28 cellular contexts compared by ENCODE assay signal in the genomic region with DNA sequence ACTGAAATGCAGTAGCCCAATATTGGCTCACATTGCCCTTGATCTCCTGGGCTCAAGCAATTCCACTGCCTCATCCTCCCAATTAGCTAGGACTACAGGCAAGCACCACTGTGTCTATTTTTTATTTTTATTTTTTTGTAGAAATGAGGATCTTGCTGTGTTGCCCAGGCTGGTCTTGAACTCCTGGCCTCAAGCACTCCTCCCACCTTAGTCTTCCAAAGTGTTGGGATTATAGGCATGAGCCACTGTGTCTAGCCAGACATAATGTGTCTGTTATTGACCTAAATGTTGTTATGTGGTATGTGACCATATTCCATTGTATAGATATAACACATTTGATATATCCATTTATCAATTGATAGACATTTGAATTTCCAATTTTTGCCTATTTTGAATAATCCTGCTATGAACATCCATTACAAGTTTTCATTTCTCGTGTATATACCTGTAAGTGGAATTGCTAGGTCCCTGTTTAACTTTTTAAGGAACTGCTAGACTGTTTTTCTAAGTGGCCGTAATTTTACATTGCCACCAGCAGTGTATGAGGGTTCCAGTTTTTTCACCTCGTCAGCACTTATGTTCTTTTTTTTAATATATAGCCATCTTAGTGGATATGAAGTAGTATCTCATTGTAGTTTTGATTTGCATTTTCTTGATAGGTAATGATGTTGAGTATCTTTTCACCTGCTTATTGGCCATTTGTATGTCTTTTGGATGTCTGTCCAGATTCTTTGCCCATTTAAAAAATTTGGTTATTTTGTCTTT. TPM values are rescaled to one million over a fixed set of nuclear protein-coding genes. Genes with fewer than 3 reads are reported as not detected.
DNase-seq lines count a peak whose midpoint lies in the region; ATAC-seq, FAIRE-seq and TF ChIP-seq lines count a peak whose summit lies in the region.
"Had no signal": no experiment of that assay in that cellular context is flagged by ENCODE, and none has a peak within 500 bp of the region (broad histone marks: within the 10 kb centered on the region; RNA-seq: fewer than 3 reads in every experiment).

No MANE protein-coding gene starts in this region.

- TF ChIP-seq POLR2A in K562 (conservative IDR thresholded peaks at IDR 0.05), result no peak

- peak overlapping the region; percentile 24 for H3K27ac Mint-ChIP-seq in activated CD8-positive, alpha-beta T cell treated with anti-CD3 and anti-CD28 coated beads for 36 hours
- no peak overlapping the region for H3K27ac Mint-ChIP-seq in activated CD8-positive, alpha-beta T cell treated with anti-CD3 and anti-CD28 coated beads, Interleukin-2, amount 10 ng/mL, durations not matched to agents 7 days and 5 days
- no peak overlapping the region for H3K27ac Mint-ChIP-seq in activated CD4-positive, alpha-beta T cell treated with anti-CD3 and anti-CD28 coated beads, Interleukin-2, amount 10 ng/mL, durations not matched to agents 24 days and 14 days
- H3K27ac Mint-ChIP-seq: activated CD4-positive, alpha-beta memory T cell treated with anti-CD3 and anti-CD28 coated beads, Interleukin-2, amount 10 ng/mL, durations not matched to agents 7 days and 5 days; stimulated activated memory B cell treated with anti-CD40 and anti-IgM and Interleukin-4, amounts not matched to agents 10 μg/mL and 1 μg/mL and 100 μg/mL, for 72 hours had no signal

- no peaks in the 10 kb centered on the region for H3K9me1 ChIP-seq in K562 (ENCODE audit: control insufficient read depth, insufficient read depth, low read length)

- H3K4me3 ChIP-seq in GM23248, result no peak overlapping the region
- H3K4me3 ChIP-seq in K562, result no peak overlapping the region
- H3K4me3 ChIP-seq in osteoblast (ENCODE audit: insufficient read depth, low read length), result no peak overlapping the region
- H3K4me3 ChIP-seq: adrenal gland, esophagus muscularis mucosa, transverse colon had no signal

- DNase-seq in activated CD8-positive, alpha-beta T cell treated with anti-CD3 and anti-CD28 coated beads for 36 hours, result no peak
- DNase-seq in activated CD8-positive, alpha-beta T cell treated with anti-CD3 and anti-CD28 coated beads, Interleukin-2, amount 10 ng/mL, durations not matched to agents 7 days and 5 days, result no peak
- DNase-seq in GM23248 (no peak), K562 (ENCODE audit: extremely low read depth in 1 of 4, low spot score in 3 of 4) (no peak), osteoblast (ENCODE audit: insufficient read length, low spot score, missing footprints) (no peak), cerebellar cortex (ENCODE audit: low spot score) (no peak)
- no peak for DNase-seq in activated CD4-positive, alpha-beta T cell treated with anti-CD3 and anti-CD28 coated beads, Interleukin-2, amount 10 ng/mL, durations not matched to agents 24 days and 14 days
- DNase-seq: activated CD4-positive, alpha-beta memory T cell treated with anti-CD3 and anti-CD28 coated beads, Interleukin-2, amount 10 ng/mL, durations not matched to agents 7 days and 5 days; activated gamma-delta T cell; adrenal gland; cerebellar nuclear complex; DMS153; Kasumi-1; kidney glomerular epithelial cell; midbrain; natural killer cell; NCI-H1436; NCI-H2081 treated with DMSO at 0.1 percent for 48 hours; NCI-H345; NCI-H69; SHP77; transverse colon had no signal

- H2AFZ ChIP-seq in GM23248 (no peak overlapping the region), K562 (ENCODE audit: low read depth, low read length) (no peak overlapping the region), osteoblast (ENCODE audit: low read length) (no peak overlapping the region)

- TF ChIP-seq CTCF in activated CD8-positive, alpha-beta T cell treated with anti-CD3 and anti-CD28 coated beads for 36 hours (IDR thresholded peaks at IDR 0.05), result no peak
- no peak for TF ChIP-seq CTCF in K562 (IDR thresholded peaks at IDR 0.05 in 2 of 3, conservative IDR thresholded peaks at IDR 0.05 in 1 of 3; ENCODE audit: insufficient read depth in 2 of 3, low read depth in 1 of 3, low read length in 3 of 3)
- no peak for TF ChIP-seq CTCF in osteoblast (IDR thresholded peaks at IDR 0.05; ENCODE audit: extremely low read depth, low read depth, low read length)

- peaks cover 25% of the 10 kb centered on the region for H3F3A ChIP-seq in GM23248 (ENCODE audit: insufficient read depth)

- no peaks in the 10 kb centered on the region for H3K27me3 ChIP-seq in GM23248 (replicated peaks; ENCODE audit: insufficient read depth)
- no peaks in the 10 kb centered on the region for H3K27me3 ChIP-seq in K562 (ENCODE audit: control insufficient read depth in 2 of 2, insufficient read depth in 2 of 2, low read length in 2 of 2)
- no peaks in the 10 kb centered on the region for H3K27me3 ChIP-seq in osteoblast (ENCODE audit: insufficient read depth, low read length)
- H3K27me3 ChIP-seq: adrenal gland, esophagus muscularis mucosa, transverse colon had no signal

- H3K9ac ChIP-seq in GM23248 (no peak overlapping the region), K562 (ENCODE audit: insufficient read depth in 1 of 2, low read depth in 2 of 2, low read length in 2 of 2) (peak overlapping the region in 1 of 2 experiments; percentile 15; a peak in 1 of 4 replicates)

- peaks cover 56% of the 10 kb centered on the region for H3K4me1 ChIP-seq in GM23248 (ENCODE audit: insufficient read depth)
- peaks cover 9 to 64% of the 10 kb centered on the region in 2 experiments; a peak in 4 of 5 replicates for H3K4me1 ChIP-seq in K562 (replicated peaks in 1 of 2; ENCODE audit: control insufficient read depth in 2 of 2, insufficient read depth in 2 of 2, low read length in 2 of 2)
- H3K4me1 ChIP-seq in osteoblast (ENCODE audit: insufficient read depth, low read length), result peaks cover 18% of the 10 kb centered on the region

- no peak for TF ChIP-seq EP300 in K562 (IDR thresholded peaks at IDR 0.05; ENCODE audit: low read length)

- peaks cover 100% of the 10 kb centered on the region for H3K79me2 ChIP-seq in GM23248 (ENCODE audit: insufficient read depth)
- peaks cover 100% of the 10 kb centered on the region for H3K79me2 ChIP-seq in K562 (ENCODE audit: control insufficient read depth, insufficient read depth, low read length)
- H3K79me2 ChIP-seq in osteoblast (ENCODE audit: insufficient read depth, low read length), result peaks cover 97% of the 10 kb centered on the region

- H3K9me3 ChIP-seq in GM23248 (ENCODE audit: low read depth) (no peaks in the 10 kb centered on the region), K562 (replicated peaks; ENCODE audit: control insufficient read depth, insufficient read depth, low read depth, low read length) (no peaks in the 10 kb centered on the region), osteoblast (ENCODE audit: low read depth, low read length) (no peaks in the 10 kb centered on the region)
- H3K9me3 ChIP-seq: adrenal gland, esophagus muscularis mucosa, transverse colon had no signal

- intact Hi-C loops in activated CD8-positive, alpha-beta T cell treated with anti-CD3 and anti-CD28 coated beads for 36 hours (cut with micrococcal nuclease), result loop anchor here (10.0 kb wide), 1 partner anchor 105 kb away; no protein-coding TSS in a partner anchor
- intact Hi-C loops in K562 (cut with micrococcal nuclease), result loop anchor here (10.0 kb wide), 1 partner anchor 335 kb away; no protein-coding TSS in a partner anchor
- intact Hi-C loops in activated CD4-positive, alpha-beta T cell treated with anti-CD3 and anti-CD28 coated beads, Interleukin-2, amount 10 ng/mL, durations not matched to agents 24 days and 14 days (cut with micrococcal nuclease), result loop anchor here (1.0 to 5.0 kb wide), 3 partner anchors 8 to 41 kb away; no protein-coding TSS in a partner anchor

- H3K36me3 Mint-ChIP-seq in activated CD8-positive, alpha-beta T cell treated with anti-CD3 and anti-CD28 coated beads for 36 hours (ENCODE audit: low read depth), result peaks cover 34% of the 10 kb centered on the region
- H3K36me3 Mint-ChIP-seq in activated CD8-positive, alpha-beta T cell treated with anti-CD3 and anti-CD28 coated beads, Interleukin-2, amount 10 ng/mL, durations not matched to agents 7 days and 5 days (ENCODE audit: low read depth), result peaks cover 46% of the 10 kb centered on the region
- H3K36me3 Mint-ChIP-seq in activated CD4-positive, alpha-beta T cell treated with anti-CD3 and anti-CD28 coated beads, Interleukin-2, amount 10 ng/mL, durations not matched to agents 24 days and 14 days (ENCODE audit: low read depth), result peaks cover 18% of the 10 kb centered on the region
- H3K36me3 Mint-ChIP-seq: natural killer cell had no signal

- no peak for FAIRE-seq in K562 (lab: Jason Lieb, UNC)
- FAIRE-seq: frontal cortex had no signal

- in situ Hi-C loops in GM23248 (cut with MboI), result no loop called here
- in situ Hi-C loops in K562 (cut with MboI), result no loop called here

- no peaks in the 10 kb centered on the region for H3K27me3 Mint-ChIP-seq in activated CD8-positive, alpha-beta T cell treated with anti-CD3 and anti-CD28 coated beads for 36 hours
- H3K27me3 Mint-ChIP-seq in activated CD8-positive, alpha-beta T cell treated with anti-CD3 and anti-CD28 coated beads, Interleukin-2, amount 10 ng/mL, durations not matched to agents 7 days and 5 days (ENCODE audit: low read depth), result no peaks in the 10 kb centered on the region
- H3K27me3 Mint-ChIP-seq in activated CD4-positive, alpha-beta T cell treated with anti-CD3 and anti-CD28 coated beads, Interleukin-2, amount 10 ng/mL, durations not matched to agents 24 days and 14 days, result no peaks in the 10 kb centered on the region
- H3K27me3 Mint-ChIP-seq: activated CD4-positive, alpha-beta memory T cell treated with anti-CD3 and anti-CD28 coated beads, Interleukin-2, amount 10 ng/mL, durations not matched to agents 7 days and 5 days; stimulated activated memory B cell treated with anti-CD40 and anti-IgM and Interleukin-4, amounts not matched to agents 10 μg/mL and 1 μg/mL and 100 μg/mL, for 72 hours had no signal

- POLR2A ChIA-PET in activated CD8-positive, alpha-beta T cell treated with anti-CD3 and anti-CD28 coated beads for 36 hours (lab: Charles Lee), result no interaction called here
- POLR2A ChIA-PET in activated CD8-positive, alpha-beta T cell treated with anti-CD3 and anti-CD28 coated beads, Interleukin-2, amount 10 ng/mL, durations not matched to agents 7 days and 5 days (lab: Charles Lee), result no interaction called here
- POLR2A ChIA-PET in K562 (lab: Yijun Ruan, JAX), result interaction anchor here (2.6 kb wide), 1 partner anchor 11 kb away, joined by 20 read pairs; the partner anchor contains the start of gene USP15

- peaks cover 83% of the 10 kb centered on the region for H3K4me1 Mint-ChIP-seq in activated CD8-positive, alpha-beta T cell treated with anti-CD3 and anti-CD28 coated beads for 36 hours (ENCODE audit: low read depth)
- peaks cover 81% of the 10 kb centered on the region for H3K4me1 Mint-ChIP-seq in activated CD8-positive, alpha-beta T cell treated with anti-CD3 and anti-CD28 coated beads, Interleukin-2, amount 10 ng/mL, durations not matched to agents 7 days and 5 days (ENCODE audit: low read depth)
- peaks cover 67% of the 10 kb centered on the region for H3K4me1 Mint-ChIP-seq in activated CD4-positive, alpha-beta T cell treated with anti-CD3 and anti-CD28 coated beads, Interleukin-2, amount 10 ng/mL, durations not matched to agents 24 days and 14 days

- TF ChIP-seq RAD21 in K562 (CRISPR knock-in tag; conservative IDR thresholded peaks at IDR 0.05 in 1 of 2, IDR thresholded peaks at IDR 0.05 in 1 of 2), result no peak

- no peak for ATAC-seq in activated CD8-positive, alpha-beta T cell treated with anti-CD3 and anti-CD28 coated beads for 36 hours
- ATAC-seq in activated CD8-positive, alpha-beta T cell treated with anti-CD3 and anti-CD28 coated beads, Interleukin-2, amount 10 ng/mL, durations not matched to agents 7 days and 5 days, result no peak
- peak; percentile 14 for ATAC-seq in K562
- no peak for ATAC-seq in HG02981 (IDR thresholded peaks at IDR 0.05; ENCODE audit: unreplicated experiment)
- ATAC-seq: HCT116; stimulated activated memory B cell treated with anti-CD40 and anti-IgM and Interleukin-4, amounts not matched to agents 10 μg/mL and 1 μg/mL and 100 μg/mL, for 72 hours had no signal

- CTCF ChIA-PET in activated CD8-positive, alpha-beta T cell treated with anti-CD3 and anti-CD28 coated beads for 36 hours (lab: Charles Lee), result no interaction called here
- CTCF ChIA-PET in activated CD8-positive, alpha-beta T cell treated with anti-CD3 and anti-CD28 coated beads, Interleukin-2, amount 10 ng/mL, durations not matched to agents 7 days and 5 days (lab: Charles Lee), result no interaction called here
- CTCF ChIA-PET in K562 (lab: Yijun Ruan, JAX; ENCODE audit: low intra/inter-chr PET ratio), result no interaction called here

- H3K36me3 ChIP-seq in GM23248 (ENCODE audit: low read depth) (no peaks in the 10 kb centered on the region), K562 (ENCODE audit: control insufficient read depth, insufficient read depth, low read length) (peaks cover 44% of the 10 kb centered on the region), osteoblast (ENCODE audit: insufficient read depth, low read length) (no peaks in the 10 kb centered on the region)
- H3K36me3 ChIP-seq: adrenal gland, esophagus muscularis mucosa, transverse colon had no signal

- no peak overlapping the region for H3K4me2 ChIP-seq in GM23248 (ENCODE audit: unreplicated experiment)
- H3K4me2 ChIP-seq in K562 (ENCODE audit: insufficient read depth, low read length), result peak overlapping the region; percentile 29; the same call in 1 of the 2 replicates
- H3K4me2 ChIP-seq in osteoblast (ENCODE audit: insufficient read depth, low read length), result no peak overlapping the region

- no peak overlapping the region for H3K4me3 Mint-ChIP-seq in activated CD8-positive, alpha-beta T cell treated with anti-CD3 and anti-CD28 coated beads for 36 hours
- H3K4me3 Mint-ChIP-seq in activated CD8-positive, alpha-beta T cell treated with anti-CD3 and anti-CD28 coated beads, Interleukin-2, amount 10 ng/mL, durations not matched to agents 7 days and 5 days, result no peak overlapping the region
- no peak overlapping the region for H3K4me3 Mint-ChIP-seq in activated CD4-positive, alpha-beta T cell treated with anti-CD3 and anti-CD28 coated beads, Interleukin-2, amount 10 ng/mL, durations not matched to agents 24 days and 14 days
- H3K4me3 Mint-ChIP-seq: activated CD4-positive, alpha-beta memory T cell treated with anti-CD3 and anti-CD28 coated beads, Interleukin-2, amount 10 ng/mL, durations not matched to agents 7 days and 5 days; stimulated activated memory B cell treated with anti-CD40 and anti-IgM and Interleukin-4, amounts not matched to agents 10 μg/mL and 1 μg/mL and 100 μg/mL, for 72 hours had no signal

- BruUV-seq in K562 (replicated peaks; lab: Mats Ljungman, UMichigan), result no TSS peak

- no peaks in the 10 kb centered on the region for H3K9me3 Mint-ChIP-seq in activated CD8-positive, alpha-beta T cell treated with anti-CD3 and anti-CD28 coated beads for 36 hours
- no peaks in the 10 kb centered on the region for H3K9me3 Mint-ChIP-seq in activated CD8-positive, alpha-beta T cell treated with anti-CD3 and anti-CD28 coated beads, Interleukin-2, amount 10 ng/mL, durations not matched to agents 7 days and 5 days (ENCODE audit: insufficient read depth)
- H3K9me3 Mint-ChIP-seq in activated CD4-positive, alpha-beta T cell treated with anti-CD3 and anti-CD28 coated beads, Interleukin-2, amount 10 ng/mL, durations not matched to agents 24 days and 14 days, result no peaks in the 10 kb centered on the region
- H3K9me3 Mint-ChIP-seq: activated CD4-positive, alpha-beta memory T cell treated with anti-CD3 and anti-CD28 coated beads, Interleukin-2, amount 10 ng/mL, durations not matched to agents 7 days and 5 days; natural killer cell; stimulated activated memory B cell treated with anti-CD40 and anti-IgM and Interleukin-4, amounts not matched to agents 10 μg/mL and 1 μg/mL and 100 μg/mL, for 72 hours had no signal

- 94 to 97% methylated on average over 3 of the region's 3 CpGs for WGBS in GM23248 (ENCODE audit: low coverage in 1 of 2, low lambda C conversion rate in 2 of 2, missing lambda C conversion rate in 2 of 2), 2 experiments
- WGBS in K562 (ENCODE audit: insufficient coverage, low coverage, missing lambda C conversion rate), result 23% methylated on average over 3 of the region's 3 CpGs

- no peaks in the 10 kb centered on the region for H3K9me2 ChIP-seq in GM23248 (ENCODE audit: insufficient read depth)

- H4K20me1 ChIP-seq in GM23248 (ENCODE audit: insufficient read depth), result peaks cover 8% of the 10 kb centered on the region; the same call in 1 of the 2 replicates
- H4K20me1 ChIP-seq in K562 (replicated peaks; ENCODE audit: control insufficient read depth, insufficient read depth, low read length), result peaks cover 44% of the 10 kb centered on the region; the same call in 1 of the 2 replicates
- H4K20me1 ChIP-seq in osteoblast (ENCODE audit: insufficient read depth, low read length), result peaks cover 37% of the 10 kb centered on the region

- H3K27ac ChIP-seq in GM23248 (peak overlapping the region; percentile 13), K562 (ENCODE audit: extremely low read depth, low read depth, low read length) (peak overlapping the region; percentile 37; the same call in 1 of the 3 replicates), osteoblast (ENCODE audit: low read depth, low read length) (peak overlapping the region; percentile 27)
- H3K27ac ChIP-seq: 22Rv1, esophagus muscularis mucosa, transverse colon had no signal

RNA-seq across cellular contexts. Expression of gene USP15, which starts 9.4 kb away (rescaled TPM):
- total RNA-seq in activated CD8-positive, alpha-beta T cell treated with anti-CD3 and anti-CD28 coated beads for 36 hours, result 100 to 1,000 TPM; 112 to 118 TPM
- total RNA-seq in activated CD8-positive, alpha-beta T cell treated with anti-CD3 and anti-CD28 coated beads, Interleukin-2, amount 10 ng/mL, durations not matched to agents 7 days and 5 days, result 100 to 1,000 TPM; 159 to 160 TPM
- 47.4 and 48.3 TPM in 2 replicates for total RNA-seq in GM23248 (2014; rRNA removed; shearing (Covaris generic))
- polyA plus RNA-seq in GM23248 (2016; fragmentation: Nextera tagmentation; extraction: Ambion mirVana), result 43.0 and 54.4 TPM in 2 replicates
- 187 and 674 TPM in 2 replicates for total RNA-seq in K562 (2011; cell fraction: chromatin; rRNA removed; ENCODE audit: low replicate concordance)
- 113 and 135 TPM in 2 replicates for total RNA-seq in K562 (2011; cell fraction: nucleolus; rRNA removed)
- 225 and 292 TPM in 2 replicates for total RNA-seq in K562 (2011; cell fraction: nucleoplasm; rRNA removed)
- 131 and 140 TPM in 2 replicates for total RNA-seq in K562 (2014; rRNA removed)
- total RNA-seq in K562 (2014; rRNA removed; fragmentation: Illumina TruSeq; extraction: Trizol), result 272 and 284 TPM in 2 replicates
- total RNA-seq in K562 (2015; rRNA removed; fragmentation: Illumina TruSeq; extraction: Trizol), result 155 and 174 TPM in 2 replicates
- total RNA-seq in K562 (2021), result 184 and 189 TPM in 2 replicates
- polyA plus RNA-seq in K562 (2011; rRNA removed), result 175 and 204 TPM in 2 replicates
- polyA plus RNA-seq in K562 (2011; cell fraction: cytosol; rRNA removed), result 29.1 and 75.2 TPM in 2 replicates
- 218 and 401 TPM in 2 replicates for polyA plus RNA-seq in K562 (2011; cell fraction: nucleus; rRNA removed)
- 92.9 and 182 TPM in 2 replicates for polyA plus RNA-seq in K562 (2012)
- 152 and 177 TPM in 2 replicates for polyA plus RNA-seq in K562 (2014; fragmentation: Illumina TruSeq; extraction: Trizol)
- polyA plus RNA-seq in K562 (2014; fragmentation: Nextera tagmentation; extraction: Ambion mirVana), result 100 to 1,000 TPM; 182 to 253 TPM
- 123 and 140 TPM in 2 replicates for polyA plus RNA-seq in K562 (2014; rRNA removed)
- 720 and 762 TPM in 2 replicates for polyA minus RNA-seq in K562 (2011; rRNA and poly(A)+ RNA removed)
- 52.1 and 62.0 TPM in 2 replicates for polyA minus RNA-seq in K562 (2011; cell fraction: cytosol; rRNA and poly(A)+ RNA removed)
- polyA minus RNA-seq in K562 (2011; cell fraction: nucleus; rRNA and poly(A)+ RNA removed), result 408 and 684 TPM in 2 replicates
- 51.4 and 53.9 TPM in 2 replicates for total RNA-seq in osteoblast
- 102 and 112 TPM in 2 replicates for total RNA-seq in activated CD4-positive, alpha-beta T cell treated with anti-CD3 and anti-CD28 coated beads, Interleukin-2, amount 10 ng/mL, durations not matched to agents 24 days and 14 days
